Comparison of ENCODE assay signal across 8 cellular contexts in genomic region chr1:84271452-84272273, GRCh38. TPM values are rescaled to one million over a fixed set of nuclear protein-coding genes. Genes with fewer than 3 reads are reported as not detected.
DNase-seq lines count a peak whose midpoint lies in the region; ATAC-seq and TF ChIP-seq lines count a peak whose summit lies in the region.

No MANE protein-coding gene starts in this region.

- peak; percentile 97 for ATAC-seq in GM18907 (IDR thresholded peaks at IDR 0.05; ENCODE audit: unreplicated experiment)
- ATAC-seq in HG03025 (IDR thresholded peaks at IDR 0.05; ENCODE audit: low FRiP score, unreplicated experiment), result peak; percentile 98

- H3K27ac ChIP-seq in urinary bladder (ENCODE audit: low read depth), result peak overlapping the region; percentile 15

- DNase-seq in AG10803 (ENCODE audit: low read depth), result peak; percentile 44
- peak; percentile 14 for DNase-seq in NCI-H748 treated with DMSO at 0.1 percent for 48 hours (lab: John Stamatoyannopoulos, UW)
- peak; percentile 15 for DNase-seq in fibroblast of gingiva (ENCODE audit: low read depth)
- DNase-seq in nucleus accumbens (lab: John Stamatoyannopoulos, UW), result no peak
- no peak for DNase-seq in 8988T

- no peak overlapping the region for H3K4me3 ChIP-seq in AG10803 (ENCODE audit: low read length)
- H3K4me3 ChIP-seq in urinary bladder (ENCODE audit: low read depth, low read length), result no peak overlapping the region

- no peak for TF ChIP-seq CTCF in AG10803 (conservative IDR thresholded peaks at IDR 0.05; ENCODE audit: low read length)

- no peaks in the 10 kb centered on the region for H3K36me3 ChIP-seq in urinary bladder (ENCODE audit: insufficient read depth)

- H3K4me1 ChIP-seq in urinary bladder (ENCODE audit: insufficient read depth), result no peaks in the 10 kb centered on the region

- 40% methylated on average over 7 of the region's 7 CpGs for WGBS in urinary bladder

RNA-seq across cellular contexts. Expression of gene SAMD13, which starts 29.8 kb away (rescaled TPM):
- total RNA-seq in urinary bladder, result 8.1 TPM
- 1.2 TPM for polyA plus RNA-seq in urinary bladder

Comparison
In these comparisons a context has a peak if more than half of its experiments do, and no peak if none do; other contexts are left out.
1. DNase-seq: peak in AG10803 (single experiment), NCI-H748 treated with DMSO at 0.1 percent for 48 hours (single experiment) and fibroblast of gingiva (single experiment); none in nucleus accumbens (0 of 56) and 8988T (single experiment).